ENCODE assay signal across 10 cellular contexts in the genomic region with DNA sequence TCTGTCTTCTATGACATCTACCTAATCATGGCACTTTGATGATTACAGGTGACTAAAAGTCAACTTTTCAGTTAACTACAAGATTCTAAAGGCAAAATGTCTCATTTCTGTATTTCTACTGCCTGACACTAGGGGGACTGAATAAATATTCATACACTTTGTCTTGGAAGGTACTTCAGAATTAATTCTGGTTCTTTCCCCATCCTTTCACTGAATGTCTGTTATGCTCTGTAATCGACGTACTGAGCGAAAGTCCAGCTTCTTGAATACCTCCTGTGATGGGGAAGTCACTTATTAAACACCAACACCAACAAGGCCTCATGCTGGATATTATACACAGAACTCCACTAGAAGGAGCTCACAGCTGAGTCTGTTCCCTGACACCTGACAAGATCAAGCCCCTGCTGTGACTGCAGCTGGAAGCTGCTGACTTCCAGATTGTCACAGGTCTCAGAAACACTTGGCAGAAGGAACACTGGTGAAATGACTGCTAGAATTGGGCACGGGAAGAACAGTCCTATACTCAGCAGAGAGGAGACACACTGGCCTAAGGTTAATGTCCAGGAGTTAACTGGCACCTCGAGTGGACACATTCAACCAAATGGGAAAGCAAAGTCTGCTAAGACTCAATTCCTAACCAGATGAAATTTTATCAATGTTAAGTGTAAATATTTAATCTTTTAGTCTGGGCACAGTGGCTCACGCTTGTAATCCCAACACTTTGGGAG. TPM values are rescaled to one million over a fixed set of nuclear protein-coding genes. Genes with fewer than 3 reads are reported as not detected.
DNase-seq lines count a peak whose midpoint lies in the region; ATAC-seq, FAIRE-seq and TF ChIP-seq lines count a peak whose summit lies in the region.
"Had no signal": no experiment of that assay in that cellular context is flagged by ENCODE, and none has a peak within 500 bp of the region (broad histone marks: within the 10 kb centered on the region; RNA-seq: fewer than 3 reads in every experiment).

No MANE protein-coding gene starts in this region.

- H3K4me3 Mint-ChIP-seq in immature natural killer cell, result no peak overlapping the region
- H3K4me3 Mint-ChIP-seq: activated CD8-positive, alpha-beta memory T cell treated with anti-CD3 and anti-CD28 coated beads, Interleukin-2, amount 10 ng/mL, durations not matched to agents 7 days and 5 days; naive B cell had no signal

- FAIRE-seq in A549 (lab: Jason Lieb, UNC), result no peak

- no peak overlapping the region for H3K4me2 ChIP-seq in A549
- no peak overlapping the region for H3K4me2 ChIP-seq in SU-DHL-6 (ENCODE audit: low read depth, low read length, poor library complexity, severe bottlenecking)

- no peaks in the 10 kb centered on the region for H4K20me1 ChIP-seq in SU-DHL-6 (ENCODE audit: low read depth, low read length)

- H3K4me3 ChIP-seq in A549 (no peak overlapping the region), SU-DHL-6 (ENCODE audit: insufficient read depth, low read length, poor library complexity, severe bottlenecking) (no peak overlapping the region), heart left ventricle (no peak overlapping the region)
- H3K4me3 ChIP-seq in effector memory CD4-positive, alpha-beta T cell (ENCODE audit: insufficient read depth, low read depth, low read length, poor library complexity, severe bottlenecking), result no peak overlapping the region

- H3K27ac ChIP-seq in A549 (no peak overlapping the region), SU-DHL-6 (ENCODE audit: low read depth, low read length) (no peak overlapping the region), heart left ventricle (peak overlapping the region in 4 of 12 donors; percentile 21 to 39 (median 26))
- no peak overlapping the region for H3K27ac ChIP-seq in effector memory CD4-positive, alpha-beta T cell (ENCODE audit: insufficient read depth, low read length, poor library complexity, severe bottlenecking)

- no peaks in the 10 kb centered on the region for H3K9me2 ChIP-seq in SU-DHL-6 (replicated peaks; ENCODE audit: insufficient read depth, low read length)

- no peaks in the 10 kb centered on the region for H3K79me2 ChIP-seq in SU-DHL-6 (ENCODE audit: insufficient read depth, low read length)

- H3K9ac ChIP-seq in SU-DHL-6 (ENCODE audit: low read length), result no peak overlapping the region

- H2AFZ ChIP-seq in SU-DHL-6 (ENCODE audit: low read depth, low read length, severe bottlenecking), result no peak overlapping the region

- H3K27me3 ChIP-seq in SU-DHL-6 (ENCODE audit: low read length) (no peaks in the 10 kb centered on the region), heart left ventricle (no peaks in the 10 kb centered on the region)
- H3K27me3 ChIP-seq in effector memory CD4-positive, alpha-beta T cell (replicated peaks; ENCODE audit: control insufficient read depth, insufficient read depth, low read length, poor library complexity, severe bottlenecking), result no peaks in the 10 kb centered on the region

- POLR2A ChIA-PET in A549 (lab: Yijun Ruan, JAX), result no interaction called here

- CTCF ChIA-PET in A549 (lab: Yijun Ruan, JAX), result interaction anchor here (0.6 to 2.0 kb wide), 17 partner anchors 9 to 63 kb away, joined by 3 to 9 read pairs (median 4); no protein-coding TSS in a partner anchor

- DNase-seq in A549 (ENCODE audit: low read depth in 1 of 2, low spot score in 1 of 2), result peak in 1 of 2 experiments; percentile 20
- DNase-seq in heart left ventricle, result peak in 1 of 5 donors; percentile 38
- DNase-seq in immature natural killer cell, result no peak
- no peak for DNase-seq in HT-29 (ENCODE audit: low spot score)
- DNase-seq in effector memory CD4-positive, alpha-beta T cell, result no peak
- DNase-seq: activated CD8-positive, alpha-beta memory T cell treated with anti-CD3 and anti-CD28 coated beads, Interleukin-2, amount 10 ng/mL, durations not matched to agents 7 days and 5 days; naive B cell had no signal

- no peak for TF ChIP-seq POLR2A in A549 (IDR thresholded peaks at IDR 0.05; ENCODE audit: low read length)
- no peak for TF ChIP-seq POLR2A in heart left ventricle (IDR thresholded peaks at IDR 0.05)

- TF ChIP-seq EP300 in A549 (IDR thresholded peaks at IDR 0.05), result no peak

- no peaks in the 10 kb centered on the region for H3F3A ChIP-seq in SU-DHL-6 (ENCODE audit: insufficient read depth)

- TF ChIP-seq RAD21 in A549 (conservative IDR thresholded peaks at IDR 0.05 in 1 of 2, IDR thresholded peaks at IDR 0.05 in 1 of 2), result peak; percentile 1 to 16; a peak in 1 of 5 replicates

- no peaks in the 10 kb centered on the region for H3K9me3 Mint-ChIP-seq in immature natural killer cell
- H3K9me3 Mint-ChIP-seq: naive B cell had no signal

- H3K27me3 Mint-ChIP-seq in immature natural killer cell (ENCODE audit: low read depth in 3 of 3), result peaks cover 0 to 5% (median 2%) of the 10 kb centered on the region in 3 donors
- H3K27me3 Mint-ChIP-seq: activated CD8-positive, alpha-beta memory T cell treated with anti-CD3 and anti-CD28 coated beads, Interleukin-2, amount 10 ng/mL, durations not matched to agents 7 days and 5 days; naive B cell had no signal

- intact Hi-C loops in heart left ventricle (cut with DNase I), result no loop called here

- H3K36me3 ChIP-seq in SU-DHL-6 (ENCODE audit: low read length) (0 out of 2 replicates have a peak, but pooled peaks cover 6% of the 10 kb centered on the region), heart left ventricle (peaks cover 0 to 56% (median 33%) of the 10 kb centered on the region in 9 donors)
- peaks cover 30% of the 10 kb centered on the region for H3K36me3 ChIP-seq in effector memory CD4-positive, alpha-beta T cell (ENCODE audit: control insufficient read depth, insufficient read depth, low read length)

- H3K4me1 ChIP-seq in A549 (peaks cover 13% of the 10 kb centered on the region), heart left ventricle (peaks cover 0 to 10% (median 0%) of the 10 kb centered on the region in 12 donors)
- H3K4me1 ChIP-seq in effector memory CD4-positive, alpha-beta T cell (ENCODE audit: control insufficient read depth, insufficient read depth, low read length, poor library complexity, severe bottlenecking), result no peaks in the 10 kb centered on the region

- H3K9me3 ChIP-seq in A549 (no peaks in the 10 kb centered on the region), SU-DHL-6 (ENCODE audit: insufficient read depth, low read length) (no peaks in the 10 kb centered on the region), heart left ventricle (no peaks in the 10 kb centered on the region)
- no peaks in the 10 kb centered on the region for H3K9me3 ChIP-seq in effector memory CD4-positive, alpha-beta T cell (ENCODE audit: control insufficient read depth, low read length)

- peak; percentile 48 for TF ChIP-seq CTCF in A549 (IDR thresholded peaks at IDR 0.05)
- TF ChIP-seq CTCF in GM12873 (IDR thresholded peaks at IDR 0.05; ENCODE audit: insufficient read depth, low read depth, low read length, missing control alignments), result peak; percentile 49
- peak; percentile 44 for TF ChIP-seq CTCF in SU-DHL-6 (IDR thresholded peaks at IDR 0.05; ENCODE audit: insufficient read depth, low read length, poor library complexity, severe bottlenecking)
- peak in 8 of 12 donors; percentile 11 to 37 (median 24) for TF ChIP-seq CTCF in heart left ventricle (IDR thresholded peaks at IDR 0.05)

- H3K27ac Mint-ChIP-seq in immature natural killer cell, result peak overlapping the region in 1 of 6 donors; percentile 13
- H3K27ac Mint-ChIP-seq: activated CD8-positive, alpha-beta memory T cell treated with anti-CD3 and anti-CD28 coated beads, Interleukin-2, amount 10 ng/mL, durations not matched to agents 7 days and 5 days had no signal

- peaks cover 9 to 34% (median 11%) of the 10 kb centered on the region in 3 donors for H3K36me3 Mint-ChIP-seq in immature natural killer cell

- ATAC-seq in A549 (peak; percentile 73 to 77; a peak in 5 of 6 replicates), heart left ventricle (peak; percentile 80 to 93 (median 86)), GM21360 (IDR thresholded peaks at IDR 0.05; ENCODE audit: unreplicated experiment) (no peak)
- ATAC-seq: activated CD8-positive, alpha-beta memory T cell treated with anti-CD3 and anti-CD28 coated beads, Interleukin-2, amount 10 ng/mL, durations not matched to agents 7 days and 5 days had no signal

- WGBS in A549 (ENCODE audit: missing lambda C conversion rate), result 83% methylated on average over 6 of the region's 6 CpGs
- 73 to 81% (median 79%) methylated on average over 6 of the region's 6 CpGs for WGBS in heart left ventricle, 4 donors

- H3K4me1 Mint-ChIP-seq in immature natural killer cell, result no peaks in the 10 kb centered on the region
- H3K4me1 Mint-ChIP-seq: activated CD8-positive, alpha-beta memory T cell treated with anti-CD3 and anti-CD28 coated beads, Interleukin-2, amount 10 ng/mL, durations not matched to agents 7 days and 5 days had no signal

TF ChIP-seq in A549, 52 proteins besides CTCF, POLR2A, EP300 and RAD21:
- peak; percentile 28; the same call in 1 of the 3 replicates for TF ChIP-seq SMC3 (IDR thresholded peaks at IDR 0.05)
- no peak for TF ChIP-seq ZFP36 (IDR thresholded peaks at IDR 0.05; ENCODE audit: borderline replicate concordance, partially characterized antibody)

RNA-seq across cellular contexts. Expression of a gene that starts 31.9 kb away (rescaled TPM):
- polyA plus RNA-seq in A549 (2011; rRNA removed) (185 and 207 TPM in 2 replicates), A549 (2017; fragmentation: RNase III; extraction: RNeasy Plus Mini Kit Qiagen cat#74134 plus additional on column Dnase treatment) (136 to 143 TPM (median 141 TPM) in 3 replicates), heart left ventricle (100 to 1,000 TPM; 196 to 377 TPM), immature natural killer cell (100 to 1,000 TPM in 2 of 3 donors, 10 to 100 TPM in 1; 89.9 to 132 (median 113) TPM)
- 175 and 179 TPM in 2 replicates for polyA plus RNA-seq in A549 (2012; cell fraction: cytosol; rRNA removed)
- polyA plus RNA-seq in A549 (2012; cell fraction: nucleus; rRNA removed), result 72.0 and 85.7 TPM in 2 replicates
- polyA minus RNA-seq in A549 (2011; rRNA and poly(A)+ RNA removed), result 17.3 and 18.5 TPM in 2 replicates
- total RNA-seq in heart left ventricle, result 100 to 1,000 TPM in 8 of 9 donors, 10 to 100 TPM in 1; 89.0 to 182 (median 132) TPM
- 57.7 and 87.8 TPM in 2 replicates for total RNA-seq in HT-29 (2014; rRNA removed; shearing (Covaris generic))

RNA-seq across cellular contexts. Expression of a gene that starts 32.2 kb away (rescaled TPM):
- polyA plus RNA-seq in A549 (2011; rRNA removed), result 89.5 and 101 TPM in 2 replicates
- 54.4 and 65.0 TPM in 2 replicates for polyA plus RNA-seq in A549 (2012; cell fraction: cytosol; rRNA removed)
- polyA plus RNA-seq in A549 (2012; cell fraction: nucleus; rRNA removed), result 12.5 and 17.8 TPM in 2 replicates
- 68.4 to 84.3 TPM (median 82.6 TPM) in 3 replicates for polyA plus RNA-seq in A549 (2017; fragmentation: RNase III; extraction: RNeasy Plus Mini Kit Qiagen cat#74134 plus additional on column Dnase treatment)
- polyA minus RNA-seq in A549 (2011; rRNA and poly(A)+ RNA removed), result 55.3 and 77.3 TPM in 2 replicates
- total RNA-seq in heart left ventricle, result 10 to 100 TPM in 6 of 9 donors, 1 to 10 TPM in 3; 7.0 to 14.8 (median 10.3) TPM
- 10 to 100 TPM in 1 of 2 donors, 1 to 10 TPM in 1; 1.9 to 11.9 TPM for polyA plus RNA-seq in heart left ventricle
- 10 to 100 TPM in 1 of 3 donors, 1 to 10 TPM in 2; 4.5 to 11.6 (median 7.8) TPM for polyA plus RNA-seq in immature natural killer cell
- total RNA-seq in HT-29 (2014; rRNA removed; shearing (Covaris generic)), result 45.9 and 64.4 TPM in 2 replicates
